ENCODE assay signal across 17 cellular contexts in genomic region chr17:35342207-35342744, GRCh38. TPM values are rescaled to one million over a fixed set of nuclear protein-coding genes. Genes with fewer than 3 reads are reported as not detected.
DNase-seq lines count a peak whose midpoint lies in the region; ATAC-seq, FAIRE-seq and TF ChIP-seq lines count a peak whose summit lies in the region.
"Had no signal": no experiment of that assay in that cellular context is flagged by ENCODE, and none has a peak within 500 bp of the region (broad histone marks: within the 10 kb centered on the region; RNA-seq: fewer than 3 reads in every experiment).

No MANE protein-coding gene starts in this region.

- peaks cover 70% of the 10 kb centered on the region for H3K4me1 Mint-ChIP-seq in activated naive CD4-positive, alpha-beta T cell treated with anti-CD3 and anti-CD28 coated beads, Interleukin-2, amount 10 ng/mL, durations not matched to agents 7 days and 5 days
- H3K4me1 Mint-ChIP-seq in activated B cell treated with CpG ODN at 0.5 μM for 24 hours, result peaks cover 42% of the 10 kb centered on the region
- H3K4me1 Mint-ChIP-seq in stimulated activated effector memory CD8-positive, alpha-beta T cell treated with anti-CD3 and anti-CD28 coated beads, Interleukin-12 subunit alpha, Interleukin-12 subunit beta, amount 100 ng/mL, for 72 hours, result peaks cover 33% of the 10 kb centered on the region
- H3K4me1 Mint-ChIP-seq: endodermal cell had no signal

- peak overlapping the region; percentile 25 for H3K4me3 Mint-ChIP-seq in activated naive CD4-positive, alpha-beta T cell treated with anti-CD3 and anti-CD28 coated beads, Interleukin-2, amount 10 ng/mL, durations not matched to agents 7 days and 5 days
- peak overlapping the region; percentile 74 for H3K4me3 Mint-ChIP-seq in activated B cell treated with CpG ODN at 0.5 μM for 24 hours
- H3K4me3 Mint-ChIP-seq in stimulated activated effector memory CD8-positive, alpha-beta T cell treated with anti-CD3 and anti-CD28 coated beads, Interleukin-12 subunit alpha, Interleukin-12 subunit beta, amount 100 ng/mL, for 72 hours, result peak overlapping the region; percentile 45
- H3K4me3 Mint-ChIP-seq: endodermal cell, GM23338 had no signal

- H3K27ac Mint-ChIP-seq in activated naive CD4-positive, alpha-beta T cell treated with anti-CD3 and anti-CD28 coated beads, Interleukin-2, amount 10 ng/mL, durations not matched to agents 7 days and 5 days, result peak overlapping the region; percentile 1
- peak overlapping the region; percentile 83 for H3K27ac Mint-ChIP-seq in activated B cell treated with CpG ODN at 0.5 μM for 24 hours
- peak overlapping the region; percentile 48 for H3K27ac Mint-ChIP-seq in stimulated activated effector memory CD8-positive, alpha-beta T cell treated with anti-CD3 and anti-CD28 coated beads, Interleukin-12 subunit alpha, Interleukin-12 subunit beta, amount 100 ng/mL, for 72 hours
- H3K27ac Mint-ChIP-seq: endodermal cell, GM23338 had no signal

- peaks cover 42% of the 10 kb centered on the region for H3K9me3 Mint-ChIP-seq in activated naive CD4-positive, alpha-beta T cell treated with anti-CD3 and anti-CD28 coated beads, Interleukin-2, amount 10 ng/mL, durations not matched to agents 7 days and 5 days
- peaks cover 4% of the 10 kb centered on the region for H3K9me3 Mint-ChIP-seq in activated B cell treated with CpG ODN at 0.5 μM for 24 hours
- peaks cover 4% of the 10 kb centered on the region for H3K9me3 Mint-ChIP-seq in stimulated activated effector memory CD8-positive, alpha-beta T cell treated with anti-CD3 and anti-CD28 coated beads, Interleukin-12 subunit alpha, Interleukin-12 subunit beta, amount 100 ng/mL, for 72 hours

- intact Hi-C loops in activated B cell treated with CpG ODN at 0.5 μM for 24 hours (cut with micrococcal nuclease), result no loop called here

- POLR2A ChIA-PET in activated B cell treated with CpG ODN at 0.5 μM for 24 hours (lab: Charles Lee), result interaction anchor here (0.7 to 1.9 kb wide), 3 partner anchors 26 to 196 kb away, joined by 3 to 9 read pairs (median 3); partner anchors contain the start of gene SLFN11

- FAIRE-seq in GM18507 (lab: Jason Lieb, UNC), result peak; percentile 31
- FAIRE-seq: pancreas had no signal

- CTCF ChIA-PET in activated naive CD4-positive, alpha-beta T cell treated with anti-CD3 and anti-CD28 coated beads, Interleukin-2, amount 10 ng/mL, durations not matched to agents 7 days and 5 days (lab: Charles Lee), result no interaction called here
- CTCF ChIA-PET in activated B cell treated with CpG ODN at 0.5 μM for 24 hours (lab: Charles Lee), result interaction anchor here (1.2 kb wide), 1 partner anchor 29 kb away, joined by 4 read pairs; no protein-coding TSS in a partner anchor

- H3K27me3 Mint-ChIP-seq in activated naive CD4-positive, alpha-beta T cell treated with anti-CD3 and anti-CD28 coated beads, Interleukin-2, amount 10 ng/mL, durations not matched to agents 7 days and 5 days, result peaks cover 37% of the 10 kb centered on the region
- no peaks in the 10 kb centered on the region for H3K27me3 Mint-ChIP-seq in activated B cell treated with CpG ODN at 0.5 μM for 24 hours

- DNase-seq in activated naive CD4-positive, alpha-beta T cell treated with anti-CD3 and anti-CD28 coated beads, Interleukin-2, amount 10 ng/mL, durations not matched to agents 7 days and 5 days, result no peak
- no peak for DNase-seq in activated naive CD4-positive, alpha-beta T cell treated with anti-CD3 and anti-CD28 coated beads, Interleukin-2, amount 50 U/mL, for 16 hours
- DNase-seq in GM18507 (ENCODE audit: extremely low spot score, insufficient read length, low read depth) (no peak), activated B cell treated with CpG ODN at 0.5 μM for 24 hours (no peak), C1 segment of cervical spinal cord (lab: John Stamatoyannopoulos, UW) (no peak), SW480 (ENCODE audit: low spot score) (no peak)
- DNase-seq in stimulated activated effector memory CD8-positive, alpha-beta T cell treated with anti-CD3 and anti-CD28 coated beads, Interleukin-12 subunit alpha, Interleukin-12 subunit beta, amount 100 ng/mL, for 72 hours (ENCODE audit: low spot score in 2 of 2), result no peak
- DNase-seq: activated CD4-positive, alpha-beta T cell treated with anti-CD3 and anti-CD28 coated beads, Interleukin-2, amount 50 U/mL, for 48 hours; endodermal cell; glutamatergic neuron; NCI-H1694 treated with DMSO at 0.1 percent for 48 hours; NCI-H2227 treated with DMSO at 0.1 percent for 48 hours; NCI-H82; pancreas; SK-N-SH; stimulated activated CD4-positive, alpha-beta T cell treated with anti-CD3 and anti-CD28 coated beads, Interleukin-1b, Interleukin-23, amount 100 ng/mL, for 48 hours had no signal

- no peak for ATAC-seq in activated B cell treated with CpG ODN at 0.5 μM for 24 hours (ENCODE audit: low read depth)
- no peak for ATAC-seq in stimulated activated effector memory CD8-positive, alpha-beta T cell treated with anti-CD3 and anti-CD28 coated beads, Interleukin-12 subunit alpha, Interleukin-12 subunit beta, amount 100 ng/mL, for 72 hours
- ATAC-seq: GM23338, pancreas had no signal

- peaks cover 46% of the 10 kb centered on the region for H3K36me3 Mint-ChIP-seq in activated naive CD4-positive, alpha-beta T cell treated with anti-CD3 and anti-CD28 coated beads, Interleukin-2, amount 10 ng/mL, durations not matched to agents 7 days and 5 days
- H3K36me3 Mint-ChIP-seq in activated B cell treated with CpG ODN at 0.5 μM for 24 hours (ENCODE audit: low read depth), result peaks cover 3% of the 10 kb centered on the region
- peaks cover 8% of the 10 kb centered on the region for H3K36me3 Mint-ChIP-seq in stimulated activated effector memory CD8-positive, alpha-beta T cell treated with anti-CD3 and anti-CD28 coated beads, Interleukin-12 subunit alpha, Interleukin-12 subunit beta, amount 100 ng/mL, for 72 hours

- TF ChIP-seq CTCF in activated B cell treated with CpG ODN at 0.5 μM for 24 hours (IDR thresholded peaks at IDR 0.05), result no peak

RNA-seq across cellular contexts. Expression of gene SLFN11, which starts 31.1 kb away (rescaled TPM):
- 19.2 and 22.4 TPM in 2 replicates for total RNA-seq in activated B cell treated with CpG ODN at 0.5 μM for 24 hours
- total RNA-seq: GM23338 had no signal

Comparison
In these comparisons a context has a peak if more than half of its experiments do, and no peak if none do; other contexts are left out.
1. H3K27ac Mint-ChIP-seq: peak in every context shown above with its lines; median percentile 83 in activated B cell treated with CpG ODN at 0.5 μM for 24 hours; 48 in stimulated activated effector memory CD8-positive, alpha-beta T cell treated with anti-CD3 and anti-CD28 coated beads, Interleukin-12 subunit alpha, Interleukin-12 subunit beta, amount 100 ng/mL, for 72 hours; 1 in activated naive CD4-positive, alpha-beta T cell treated with anti-CD3 and anti-CD28 coated beads, Interleukin-2, amount 10 ng/mL, durations not matched to agents 7 days and 5 days.